In the genomic region with DNA sequence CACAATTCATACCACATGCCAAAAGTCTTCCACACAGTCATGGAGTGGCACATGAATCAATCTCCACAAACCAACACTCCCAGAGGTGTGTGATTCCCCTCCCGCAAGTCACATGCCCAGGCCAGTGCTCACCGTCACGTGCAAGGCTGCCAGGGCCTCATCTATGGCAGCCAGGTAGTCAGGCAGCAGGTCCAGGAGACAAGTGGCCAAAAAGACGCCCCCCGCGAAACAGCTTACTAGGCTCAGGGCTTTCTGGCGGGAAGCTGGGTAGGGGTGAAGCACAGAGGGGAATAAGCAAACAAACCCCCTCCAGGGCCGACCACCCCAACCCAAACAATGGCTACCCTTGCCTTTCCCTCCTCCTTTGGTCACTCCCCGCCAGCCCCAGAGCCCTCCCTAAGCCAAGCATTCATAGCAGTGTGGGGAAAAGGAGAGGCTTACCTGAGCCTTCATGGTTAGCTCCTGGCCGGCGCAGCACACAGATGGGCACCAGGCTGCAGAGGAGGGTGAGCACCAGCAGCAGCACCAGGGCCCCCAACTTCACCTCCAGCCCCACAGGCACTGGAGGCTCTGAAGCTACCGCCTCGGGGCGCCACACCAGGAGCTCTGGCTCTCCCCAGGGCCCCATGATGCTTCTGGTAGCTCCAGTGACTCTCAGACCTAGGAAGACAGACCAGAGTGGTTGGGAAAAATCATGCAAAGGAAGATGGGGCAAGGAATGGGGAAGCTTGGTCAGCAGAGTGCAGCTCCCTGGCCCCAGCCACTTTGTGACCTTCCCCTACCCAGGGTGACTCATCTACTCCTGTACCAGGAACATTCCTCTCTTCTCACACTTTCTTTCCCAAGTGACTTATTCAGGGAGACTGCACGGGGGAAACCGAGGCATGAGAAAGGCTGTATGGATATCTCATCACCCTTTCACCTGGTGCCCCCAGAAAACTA, we compare ENCODE assay signal across 6 cellular contexts. TPM values are rescaled to one million over a fixed set of nuclear protein-coding genes. Genes with fewer than 3 reads are reported as not detected.
DNase-seq lines count a peak whose midpoint lies in the region; ATAC-seq and TF ChIP-seq lines count a peak whose summit lies in the region.

No MANE protein-coding gene starts in this region.

- no peaks in the 10 kb centered on the region for H3K27me3 ChIP-seq in breast epithelium
- no peaks in the 10 kb centered on the region for H3K27me3 ChIP-seq in neural progenitor cell

- H3K27me3 Mint-ChIP-seq in activated CD4-positive, alpha-beta T cell treated with anti-CD3 and anti-CD28 coated beads for 36 hours: no peaks in the 10 kb centered on the region
- peaks cover 9% of the 10 kb centered on the region for H3K27me3 Mint-ChIP-seq in neural progenitor cell (ENCODE audit: insufficient read depth, low read depth)

- no peak for TF ChIP-seq CTCF in breast epithelium (IDR thresholded peaks at IDR 0.05)
- TF ChIP-seq CTCF in neural progenitor cell (IDR thresholded peaks at IDR 0.05): no peak

- H3K9me3 ChIP-seq in breast epithelium (no peaks in the 10 kb centered on the region), neural progenitor cell (ENCODE audit: low read depth) (no peaks in the 10 kb centered on the region)

- CTCF ChIA-PET in activated CD4-positive, alpha-beta T cell treated with anti-CD3 and anti-CD28 coated beads for 36 hours (lab: Charles Lee): interaction anchor here (0.7 to 3.2 kb wide), 8 partner anchors 13 to 1104 kb away, joined by 3 to 26 read pairs (median 6); a partner anchor contains a TSS

- no peaks in the 10 kb centered on the region for H3K9me3 Mint-ChIP-seq in activated CD4-positive, alpha-beta T cell treated with anti-CD3 and anti-CD28 coated beads for 36 hours (ENCODE audit: low read depth)
- no peaks in the 10 kb centered on the region for H3K9me3 Mint-ChIP-seq in neural progenitor cell

- H3K9ac ChIP-seq in neural progenitor cell: peak overlapping the region; percentile 71

- H3K36me3 Mint-ChIP-seq in activated CD4-positive, alpha-beta T cell treated with anti-CD3 and anti-CD28 coated beads for 36 hours (ENCODE audit: low read depth): peaks cover 21% of the 10 kb centered on the region
- H3K36me3 Mint-ChIP-seq in neural progenitor cell: peaks cover 19% of the 10 kb centered on the region

- H3K4me2 ChIP-seq in neural progenitor cell: peak overlapping the region; percentile 91

- H3K4me3 ChIP-seq in breast epithelium (peak overlapping the region; percentile 59 to 85 (median 63)), neural progenitor cell (peak overlapping the region; percentile 63)

- POLR2A ChIA-PET in activated CD4-positive, alpha-beta T cell treated with anti-CD3 and anti-CD28 coated beads for 36 hours (lab: Charles Lee): interaction anchor here (1.1 to 2.5 kb wide), 8 partner anchors 9 to 40 kb away, joined by 4 to 17 read pairs (median 6); a partner anchor contains a TSS

- no peak for ATAC-seq in activated CD4-positive, alpha-beta T cell treated with anti-CD3 and anti-CD28 coated beads for 36 hours
- no peak for ATAC-seq in GM21723 (IDR thresholded peaks at IDR 0.05; ENCODE audit: unreplicated experiment)

- H3K79me2 ChIP-seq in neural progenitor cell (ENCODE audit: low read depth): peaks cover 69% of the 10 kb centered on the region

- H3K27ac Mint-ChIP-seq in activated CD4-positive, alpha-beta T cell treated with anti-CD3 and anti-CD28 coated beads for 36 hours: peak overlapping the region; percentile 94
- peak overlapping the region; percentile 97 for H3K27ac Mint-ChIP-seq in neural progenitor cell

- peaks cover 13% of the 10 kb centered on the region for H4K20me1 ChIP-seq in neural progenitor cell (ENCODE audit: low read depth)

- no peaks in the 10 kb centered on the region for H3K36me3 ChIP-seq in breast epithelium
- H3K36me3 ChIP-seq in neural progenitor cell: no peaks in the 10 kb centered on the region

- H3K4me3 Mint-ChIP-seq in activated CD4-positive, alpha-beta T cell treated with anti-CD3 and anti-CD28 coated beads for 36 hours: peak overlapping the region; percentile 81
- peak overlapping the region; percentile 88 for H3K4me3 Mint-ChIP-seq in neural progenitor cell

- H3K27ac ChIP-seq in breast epithelium (peak overlapping the region; percentile 95 to 98), neural progenitor cell (no peak overlapping the region)

- peaks cover 0 to 14% of the 10 kb centered on the region in 2 donors for H3K4me1 ChIP-seq in breast epithelium
- H3K4me1 ChIP-seq in neural progenitor cell: peaks cover 29% of the 10 kb centered on the region

- H2AFZ ChIP-seq in neural progenitor cell (replicated peaks): no peak overlapping the region

- TF ChIP-seq POLR2A in breast epithelium (IDR thresholded peaks at IDR 0.05): no peak

- intact Hi-C loops in activated CD4-positive, alpha-beta T cell treated with anti-CD3 and anti-CD28 coated beads for 36 hours (cut with DNase I, micrococcal nuclease): loop anchor here (1.0 to 10.0 kb wide), 7 partner anchors 15 to 428 kb away; a partner anchor contains a TSS
- intact Hi-C loops in breast epithelium (cut with DNase I; ENCODE audit: low total_unique reads): no loop called here

- H3F3A ChIP-seq in neural progenitor cell (ENCODE audit: low read depth): peaks cover 60% of the 10 kb centered on the region

- H3K4me1 Mint-ChIP-seq in activated CD4-positive, alpha-beta T cell treated with anti-CD3 and anti-CD28 coated beads for 36 hours: peaks cover 42% of the 10 kb centered on the region
- peaks cover 59% of the 10 kb centered on the region for H3K4me1 Mint-ChIP-seq in neural progenitor cell

- DNase-seq in activated CD4-positive, alpha-beta T cell treated with anti-CD3 and anti-CD28 coated beads for 36 hours: peak; percentile 51
- no peak for DNase-seq in activated CD4-positive, alpha-beta T cell treated with anti-CD3 and anti-CD28 coated beads for 4 hours
- peak in 1 of 2 donors; percentile 53 for DNase-seq in breast epithelium (ENCODE audit: low spot score in 2 of 2)
- DNase-seq in neural progenitor cell (ENCODE audit: low spot score): no peak
- no peak for DNase-seq in stimulated activated CD4-positive, alpha-beta T cell treated with anti-CD3 and anti-CD28 coated beads, Interleukin-4, amount 100 ng/mL, for 24 hours

RNA-seq across cellular contexts. Expression of a gene that starts 1.0 kb away (rescaled TPM):
- 10 to 100 TPM; 64.4 to 65.5 TPM for total RNA-seq in activated CD4-positive, alpha-beta T cell treated with anti-CD3 and anti-CD28 coated beads for 36 hours
- 100 to 1,000 TPM; 102 to 119 (median 111) TPM for total RNA-seq in breast epithelium
- 73.2 and 131 TPM in 2 replicates for total RNA-seq in neural progenitor cell (ENCODE audit: low replicate concordance)

RNA-seq across cellular contexts. Expression of a gene that starts 3.9 kb away (rescaled TPM):
- 10 to 100 TPM; 60.6 to 80.4 TPM for total RNA-seq in activated CD4-positive, alpha-beta T cell treated with anti-CD3 and anti-CD28 coated beads for 36 hours
- 10 to 100 TPM; 16.2 to 19.7 (median 19.0) TPM for total RNA-seq in breast epithelium
- 6.7 and 14.2 TPM in 2 replicates for total RNA-seq in neural progenitor cell (ENCODE audit: low replicate concordance)

RNA-seq across cellular contexts. Expression of a gene that starts 5.3 kb away (rescaled TPM):
- 1 to 10 TPM; 8.5 to 9.1 TPM for total RNA-seq in activated CD4-positive, alpha-beta T cell treated with anti-CD3 and anti-CD28 coated beads for 36 hours
- total RNA-seq in breast epithelium: 10 to 100 TPM; 10.6 to 80.5 (median 65.2) TPM
- 33.8 and 39.7 TPM in 2 replicates for total RNA-seq in neural progenitor cell (ENCODE audit: low replicate concordance)

RNA-seq across cellular contexts. Expression of a gene that starts 15.1 kb away (rescaled TPM):
- 100 to 1,000 TPM; 107 to 145 TPM for total RNA-seq in activated CD4-positive, alpha-beta T cell treated with anti-CD3 and anti-CD28 coated beads for 36 hours
- total RNA-seq in breast epithelium: 100 to 1,000 TPM; 237 to 315 (median 268) TPM
- total RNA-seq in neural progenitor cell (ENCODE audit: low replicate concordance): 47.7 and 94.7 TPM in 2 replicates

RNA-seq across cellular contexts. Expression of a gene that starts 15.8 kb away (rescaled TPM):
- 100 to 1,000 TPM; 100 to 110 TPM for total RNA-seq in activated CD4-positive, alpha-beta T cell treated with anti-CD3 and anti-CD28 coated beads for 36 hours
- total RNA-seq in breast epithelium: 10 to 100 TPM; 33.4 to 34.1 (median 33.8) TPM
- 2.7 and 11.6 TPM in 2 replicates for total RNA-seq in neural progenitor cell (ENCODE audit: low replicate concordance)
